21 cellular contexts compared by ENCODE assay signal in genomic region chr17:13647551-13647950, GRCh38. TPM values are rescaled to one million over a fixed set of nuclear protein-coding genes. Genes with fewer than 3 reads are reported as not detected.
DNase-seq lines count a peak whose midpoint lies in the region; ATAC-seq and TF ChIP-seq lines count a peak whose summit lies in the region.
"Had no signal": no experiment of that assay in that cellular context is flagged by ENCODE, and none has a peak within 500 bp of the region (broad histone marks: within the 10 kb centered on the region; RNA-seq: fewer than 3 reads in every experiment).

No MANE protein-coding gene starts in this region.

- POLR2A ChIA-PET in PC-3 (lab: Charles Lee; ENCODE audit: unreplicated experiment), result no interaction called here

- H3K4me3 ChIP-seq in PC-3 (ENCODE audit: low read length), result no peak overlapping the region
- H3K4me3 ChIP-seq in neural progenitor cell, result no peak overlapping the region
- H3K4me3 ChIP-seq in Karpas-422 (ENCODE audit: low read length), result no peak overlapping the region

- CTCF ChIA-PET in PC-3 (lab: Charles Lee), result no interaction called here

- no peak overlapping the region for H3K4me2 ChIP-seq in PC-3 (ENCODE audit: low read length)
- H3K4me2 ChIP-seq in neural progenitor cell, result no peak overlapping the region
- H3K4me2 ChIP-seq in Karpas-422 (ENCODE audit: low read depth, low read length, poor library complexity, severe bottlenecking), result no peak overlapping the region

- DNase-seq in EH (ENCODE audit: low read depth) (peak; percentile 39), PC-3 (no peak), fibroblast of peridontal ligament (ENCODE audit: extremely low read depth) (peak; percentile 62), neural progenitor cell (ENCODE audit: low spot score) (no peak), Karpas-422 (no peak), NCI-H2171 (lab: John Stamatoyannopoulos, UW) (no peak)
- DNase-seq: activated CD4-positive, CD25-positive, alpha-beta regulatory T cell treated with anti-CD3 and anti-CD28 coated beads, Interleukin-2, amount 50 U/mL, for 72 hours; activated CD8-positive, alpha-beta memory T cell treated with anti-CD3 and anti-CD28 coated beads, Interleukin-2, amount 10 ng/mL, durations not matched to agents 7 days and 5 days; AML-193; Calu3; effector memory CD8-positive, alpha-beta T cell; GDM1; naive thymus-derived CD8-positive, alpha-beta T cell; NCI-H1417 treated with DMSO at 0.1 percent for 48 hours; NCI-H345; stimulated activated CD4-positive, alpha-beta T cell treated with anti-CD3 and anti-CD28 coated beads, Interleukin-12 subunit alpha, Interleukin-12 subunit beta, amount 100 ng/mL, for 4 hours had no signal

- H3K9me2 ChIP-seq in PC-3 (replicated peaks; ENCODE audit: low read length) (no peaks in the 10 kb centered on the region; the same call in 1 of the 2 replicates), Karpas-422 (replicated peaks; ENCODE audit: insufficient read depth, low read length) (no peaks in the 10 kb centered on the region)

- H3K9me3 ChIP-seq in PC-3 (ENCODE audit: low read length), result no peaks in the 10 kb centered on the region
- H3K9me3 ChIP-seq in neural progenitor cell (ENCODE audit: low read depth), result no peaks in the 10 kb centered on the region
- H3K9me3 ChIP-seq in Karpas-422 (ENCODE audit: low read length), result no peaks in the 10 kb centered on the region

- H3K27me3 Mint-ChIP-seq in neural progenitor cell (ENCODE audit: insufficient read depth, low read depth), result peaks cover 3% of the 10 kb centered on the region

- H3K9ac ChIP-seq in PC-3 (ENCODE audit: low read length) (no peak overlapping the region), neural progenitor cell (no peak overlapping the region), Karpas-422 (ENCODE audit: low read length) (no peak overlapping the region)

- no peak overlapping the region for H3K27ac ChIP-seq in PC-3 (ENCODE audit: low read length)
- no peak overlapping the region for H3K27ac ChIP-seq in neural progenitor cell
- no peak overlapping the region for H3K27ac ChIP-seq in Karpas-422 (ENCODE audit: low read length)

- no peaks in the 10 kb centered on the region for H3K36me3 Mint-ChIP-seq in neural progenitor cell
- H3K36me3 Mint-ChIP-seq: activated CD8-positive, alpha-beta memory T cell treated with anti-CD3 and anti-CD28 coated beads, Interleukin-2, amount 10 ng/mL, durations not matched to agents 7 days and 5 days; naive thymus-derived CD8-positive, alpha-beta T cell; stimulated activated effector memory CD8-positive, alpha-beta T cell treated with anti-CD3 and anti-CD28 coated beads, Interleukin-12 subunit alpha, Interleukin-12 subunit beta, amount 100 ng/mL, for 72 hours had no signal

- no peak for ATAC-seq in PC-3
- ATAC-seq in GM18511 (IDR thresholded peaks at IDR 0.05; ENCODE audit: unreplicated experiment), result no peak
- no peak for ATAC-seq in GM19467 (IDR thresholded peaks at IDR 0.05; ENCODE audit: unreplicated experiment)
- ATAC-seq: activated CD8-positive, alpha-beta memory T cell treated with anti-CD3 and anti-CD28 coated beads, Interleukin-2, amount 10 ng/mL, durations not matched to agents 7 days and 5 days; effector memory CD8-positive, alpha-beta T cell; naive thymus-derived CD8-positive, alpha-beta T cell; stimulated activated effector memory CD8-positive, alpha-beta T cell treated with anti-CD3 and anti-CD28 coated beads, Interleukin-12 subunit alpha, Interleukin-12 subunit beta, amount 100 ng/mL, for 72 hours had no signal

- peaks cover 16% of the 10 kb centered on the region for H3K4me1 Mint-ChIP-seq in neural progenitor cell
- H3K4me1 Mint-ChIP-seq: activated CD8-positive, alpha-beta memory T cell treated with anti-CD3 and anti-CD28 coated beads, Interleukin-2, amount 10 ng/mL, durations not matched to agents 7 days and 5 days; central memory CD8-positive, alpha-beta T cell; naive thymus-derived CD8-positive, alpha-beta T cell; stimulated activated effector memory CD8-positive, alpha-beta T cell treated with anti-CD3 and anti-CD28 coated beads, Interleukin-12 subunit alpha, Interleukin-12 subunit beta, amount 100 ng/mL, for 72 hours had no signal

- BruUV-seq in PC-3 (replicated peaks; lab: Mats Ljungman, UMichigan), result no TSS peak

- no peaks in the 10 kb centered on the region for H3K27me3 ChIP-seq in PC-3 (ENCODE audit: low read length)
- H3K27me3 ChIP-seq in neural progenitor cell, result no peaks in the 10 kb centered on the region
- no peaks in the 10 kb centered on the region for H3K27me3 ChIP-seq in Karpas-422 (ENCODE audit: low read length)

- no peaks in the 10 kb centered on the region for H3K9me3 Mint-ChIP-seq in neural progenitor cell
- H3K9me3 Mint-ChIP-seq: central memory CD8-positive, alpha-beta T cell; effector memory CD8-positive, alpha-beta T cell; naive thymus-derived CD8-positive, alpha-beta T cell; stimulated activated effector memory CD8-positive, alpha-beta T cell treated with anti-CD3 and anti-CD28 coated beads, Interleukin-12 subunit alpha, Interleukin-12 subunit beta, amount 100 ng/mL, for 72 hours had no signal

- H3K79me2 ChIP-seq in PC-3 (ENCODE audit: low read length) (no peaks in the 10 kb centered on the region), neural progenitor cell (ENCODE audit: low read depth) (no peaks in the 10 kb centered on the region), Karpas-422 (ENCODE audit: low read length) (no peaks in the 10 kb centered on the region)

- TF ChIP-seq CTCF in PC-3 (conservative IDR thresholded peaks at IDR 0.05; ENCODE audit: low read depth, low read length) (no peak), neural progenitor cell (IDR thresholded peaks at IDR 0.05) (peak; percentile 16)

- no peak overlapping the region for H3K4me3 Mint-ChIP-seq in neural progenitor cell
- H3K4me3 Mint-ChIP-seq: activated CD8-positive, alpha-beta memory T cell treated with anti-CD3 and anti-CD28 coated beads, Interleukin-2, amount 10 ng/mL, durations not matched to agents 7 days and 5 days; central memory CD8-positive, alpha-beta T cell; effector memory CD8-positive, alpha-beta T cell; naive thymus-derived CD8-positive, alpha-beta T cell; stimulated activated effector memory CD8-positive, alpha-beta T cell treated with anti-CD3 and anti-CD28 coated beads, Interleukin-12 subunit alpha, Interleukin-12 subunit beta, amount 100 ng/mL, for 72 hours had no signal

- intact Hi-C loops in PC-3 (cut with micrococcal nuclease), result no loop called here

- H2AFZ ChIP-seq in PC-3 (ENCODE audit: low read length) (peak overlapping the region; percentile 46), neural progenitor cell (replicated peaks) (peak overlapping the region; percentile 83), Karpas-422 (ENCODE audit: low read length) (no peak overlapping the region)

- H3K27ac Mint-ChIP-seq in neural progenitor cell, result peak overlapping the region; percentile 29
- H3K27ac Mint-ChIP-seq: activated CD8-positive, alpha-beta memory T cell treated with anti-CD3 and anti-CD28 coated beads, Interleukin-2, amount 10 ng/mL, durations not matched to agents 7 days and 5 days; effector memory CD8-positive, alpha-beta T cell; naive thymus-derived CD8-positive, alpha-beta T cell; stimulated activated effector memory CD8-positive, alpha-beta T cell treated with anti-CD3 and anti-CD28 coated beads, Interleukin-12 subunit alpha, Interleukin-12 subunit beta, amount 100 ng/mL, for 72 hours had no signal

- H3K4me1 ChIP-seq in PC-3 (ENCODE audit: insufficient read depth, low read length) (no peaks in the 10 kb centered on the region), neural progenitor cell (peaks cover 27% of the 10 kb centered on the region), Karpas-422 (ENCODE audit: low read length) (no peaks in the 10 kb centered on the region)

- H4K20me1 ChIP-seq in PC-3 (ENCODE audit: low read length), result no peaks in the 10 kb centered on the region
- H4K20me1 ChIP-seq in neural progenitor cell (ENCODE audit: low read depth), result no peaks in the 10 kb centered on the region
- no peaks in the 10 kb centered on the region for H4K20me1 ChIP-seq in Karpas-422 (ENCODE audit: insufficient read depth, low read depth, low read length)

- H3F3A ChIP-seq in PC-3 (ENCODE audit: low read length, unreplicated experiment) (no peaks in the 10 kb centered on the region), neural progenitor cell (ENCODE audit: low read depth) (peaks cover 17% of the 10 kb centered on the region)

- H3K36me3 ChIP-seq in PC-3 (ENCODE audit: low read depth, low read length), result no peaks in the 10 kb centered on the region
- H3K36me3 ChIP-seq in neural progenitor cell, result no peaks in the 10 kb centered on the region
- H3K36me3 ChIP-seq in Karpas-422 (ENCODE audit: insufficient read depth, low read length), result no peaks in the 10 kb centered on the region

RNA-seq across cellular contexts. Expression of gene HS3ST3A1, which starts 45.8 kb away (rescaled TPM):
- total RNA-seq in PC-3 (2014; rRNA removed) (47.6 and 65.4 TPM in 2 replicates), neural progenitor cell (ENCODE audit: low replicate concordance) (3.0 and 8.4 TPM in 2 replicates)
- not detected in 2 replicates for total RNA-seq in Karpas-422 (2014; rRNA removed; shearing (Covaris generic); ENCODE audit: low replicate concordance)
- total RNA-seq: Calu3; naive thymus-derived CD8-positive, alpha-beta T cell; pulmonary artery endothelial cell had no signal

Comparison
In these comparisons a context has a peak if more than half of its experiments do, and no peak if none do; other contexts are left out.
1. DNase-seq: peak in EH (single experiment) and fibroblast of peridontal ligament (single experiment); none in PC-3 (single experiment), neural progenitor cell (single experiment), Karpas-422 (single experiment) and NCI-H2171 (single experiment).